33 cellular contexts compared by ENCODE assay signal in the genomic region with DNA sequence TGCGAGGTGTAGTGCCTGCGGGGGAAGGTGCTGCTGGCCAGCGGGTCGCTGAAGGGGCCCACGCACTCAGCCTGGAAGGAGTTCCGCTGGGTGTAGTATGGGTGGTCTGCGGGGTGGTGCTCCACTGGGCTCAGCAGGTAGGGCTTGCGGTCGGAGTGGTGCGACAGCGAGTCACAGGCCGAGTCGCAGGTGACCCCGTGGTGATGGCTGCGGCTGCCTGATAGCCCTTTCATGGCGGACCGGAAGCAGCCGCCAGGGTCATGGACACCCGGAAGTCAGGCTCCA.
"Had no signal": no experiment of that assay in that cellular context is flagged by ENCODE, and none has a peak within 500 bp of the region (broad histone marks: within the 10 kb centered on the region; RNA-seq: fewer than 3 reads in every experiment).

No MANE protein-coding gene starts in this region.

- H3K27ac ChIP-seq: adrenal gland, Peyer's patch, RWPE1, VCaP had no signal

- H3K4me1 ChIP-seq: Peyer's patch had no signal

- ATAC-seq: activated naive CD4-positive, alpha-beta T cell treated with anti-CD3 and anti-CD28 coated beads, Interleukin-2, amount 50 U/mL, for 72 hours; activated T-cell treated with anti-CD3 and anti-CD28 coated beads, Interleukin-2, amount 50 U/mL, for 4 hours; PC-3 had no signal

- H3K4me3 ChIP-seq: adrenal gland, Peyer's patch had no signal

- H3K9me3 ChIP-seq: adrenal gland, Peyer's patch had no signal

- FAIRE-seq: bronchial epithelial cell had no signal

- DNase-seq: activated B cell treated with CpG ODN at 0.5 μM for 24 hours; activated CD4-positive, alpha-beta memory T cell treated with anti-CD3 and anti-CD28 coated beads for 36 hours; activated CD4-positive, alpha-beta T cell treated with anti-CD3 and anti-CD28 coated beads for 4 hours; activated CD4-positive, alpha-beta T cell treated with anti-CD3 and anti-CD28 coated beads, Interleukin-2, amount 50 U/mL, for 1 hour; activated CD4-positive, CD25-positive, alpha-beta regulatory T cell treated with anti-CD3 and anti-CD28 coated beads, Interleukin-2, amount 50 U/mL, for 72 hours; activated CD8-positive, alpha-beta memory T cell treated with anti-CD3 and anti-CD28 coated beads, Interleukin-2, amount 50 U/mL, for 4 hours; activated gamma-delta T cell treated with Interleukin-2 at 50 U/mL for 16 hours; activated naive CD4-positive, alpha-beta T cell treated with anti-CD3 and anti-CD28 coated beads for 36 hours; activated T-cell treated with anti-CD3 and anti-CD28 coated beads for 4 hours; activated T-cell treated with anti-CD3 and anti-CD28 coated beads, Interleukin-2, amount 50 U/mL, for 4 hours; adrenal gland; NCI-H1092 treated with DMSO at 0.1 percent for 48 hours; NCI-H1417; NCI-H146; NCI-H187; NCI-H2029 treated with DMSO at 0.1 percent for 48 hours; NCI-H2107; NCI-H2171; NCI-H510A; NCI-H526; NCI-H748 treated with DMSO at 0.1 percent for 48 hours; NK-92 treated with Interleukin-12 subunit alpha and Interleukin-12 subunit beta, amount 100 ng/mL, for 24 hours; PC-3; Peyer's patch; Right ventricle myocardium superior; SW 1271; T-helper 1 cell; T-helper 2 cell; T-helper 9 cell had no signal

- H3K27me3 ChIP-seq: adrenal gland, Peyer's patch had no signal

- H3K36me3 ChIP-seq: adrenal gland, Peyer's patch had no signal
